ENCODE assay signal across 1 cellular context in the genomic region with DNA sequence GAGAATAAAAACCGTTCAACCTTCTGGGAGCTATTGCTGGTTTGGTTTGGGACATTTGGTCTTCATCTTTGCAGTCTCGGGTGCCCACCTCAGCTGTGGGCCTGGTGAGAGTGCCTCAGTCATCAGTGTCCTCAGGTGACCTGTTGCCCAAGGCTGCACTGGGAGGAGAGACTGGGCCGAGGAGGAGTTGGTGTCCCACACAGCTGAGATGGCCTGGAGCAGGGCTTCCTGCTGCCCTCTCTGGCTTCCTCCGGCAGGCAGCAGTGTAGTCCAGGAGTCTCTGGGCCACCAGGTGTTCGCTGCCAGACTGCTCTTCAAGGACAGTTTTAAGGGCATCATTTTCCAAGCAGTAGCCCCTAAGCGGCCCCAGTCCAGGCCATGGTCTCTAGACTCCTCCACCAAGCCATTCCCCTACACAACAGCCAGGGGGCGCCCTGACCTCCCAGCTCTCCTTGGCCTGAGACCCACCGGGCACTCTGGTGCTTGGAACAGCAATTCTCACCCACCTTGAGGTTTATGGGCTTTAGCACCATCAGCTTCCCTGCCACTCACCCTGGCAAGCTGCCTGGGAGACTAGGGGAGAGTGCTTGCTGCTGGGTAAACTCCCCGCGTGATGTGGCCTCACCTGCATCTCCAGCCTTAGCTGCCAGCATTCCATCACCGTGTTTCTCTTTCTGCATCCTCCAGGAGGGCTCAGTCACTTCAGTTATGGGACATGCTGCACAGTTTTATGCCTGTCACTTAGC.
TF ChIP-seq lines count a peak whose summit lies in the region.

No MANE protein-coding gene starts in this region.

TF ChIP-seq in K562, 482 proteins besides CTCF, POLR2A, EP300 and RAD21 (continued from another document):
- no peak for TF ChIP-seq ZNF740 (CRISPR knock-in tag; IDR thresholded peaks at IDR 0.05)
- no peak for TF ChIP-seq ZNF740 (tag; IDR thresholded peaks at IDR 0.05)
- TF ChIP-seq, protein P1, sequence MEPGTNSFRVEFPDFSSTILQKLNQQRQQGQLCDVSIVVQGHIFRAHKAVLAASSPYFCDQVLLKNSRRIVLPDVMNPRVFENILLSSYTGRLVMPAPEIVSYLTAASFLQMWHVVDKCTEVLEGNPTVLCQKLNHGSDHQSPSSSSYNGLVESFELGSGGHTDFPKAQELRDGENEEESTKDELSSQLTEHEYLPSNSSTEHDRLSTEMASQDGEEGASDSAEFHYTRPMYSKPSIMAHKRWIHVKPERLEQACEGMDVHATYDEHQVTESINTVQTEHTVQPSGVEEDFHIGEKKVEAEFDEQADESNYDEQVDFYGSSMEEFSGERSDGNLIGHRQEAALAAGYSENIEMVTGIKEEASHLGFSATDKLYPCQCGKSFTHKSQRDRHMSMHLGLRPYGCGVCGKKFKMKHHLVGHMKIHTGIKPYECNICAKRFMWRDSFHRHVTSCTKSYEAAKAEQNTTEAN (CRISPR knock-in tag; IDR thresholded peaks at IDR 0.05) = no peak
- 0 out of 2 replicates have a peak, but pooled peaks have one; percentile 59 for TF ChIP-seq HMGXB4 (CRISPR knock-in tag; IDR thresholded peaks at IDR 0.05)
- TF ChIP-seq RHOXF2B (CRISPR knock-in tag; conservative IDR thresholded peaks at IDR 0.05) = no peak
- no peak for TF ChIP-seq CBX5 (IDR thresholded peaks at IDR 0.05; ENCODE audit: borderline replicate concordance, low read depth)
- TF ChIP-seq, protein P2, sequence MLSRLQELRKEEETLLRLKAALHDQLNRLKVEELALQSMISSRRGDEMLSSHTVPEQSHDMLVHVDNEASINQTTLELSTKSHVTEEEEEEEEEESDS (CRISPR knock-in tag; IDR thresholded peaks at IDR 0.05) = no peak
- TF ChIP-seq BRD4 (IDR thresholded peaks at IDR 0.05) = no peak
- TF ChIP-seq DMBX1 (CRISPR knock-in tag; IDR thresholded peaks at IDR 0.05; ENCODE audit: borderline replicate concordance) = no peak
- peak; percentile 50; the same call in 1 of the 2 replicates for TF ChIP-seq XRCC5 (IDR thresholded peaks at IDR 0.05; ENCODE audit: low read depth, low read length)
- TF ChIP-seq RBFOX2 (IDR thresholded peaks at IDR 0.05; ENCODE audit: low read depth, low read length) = 0 out of 2 replicates have a peak, but pooled peaks have one; percentile 28
- TF ChIP-seq, protein P3, sequence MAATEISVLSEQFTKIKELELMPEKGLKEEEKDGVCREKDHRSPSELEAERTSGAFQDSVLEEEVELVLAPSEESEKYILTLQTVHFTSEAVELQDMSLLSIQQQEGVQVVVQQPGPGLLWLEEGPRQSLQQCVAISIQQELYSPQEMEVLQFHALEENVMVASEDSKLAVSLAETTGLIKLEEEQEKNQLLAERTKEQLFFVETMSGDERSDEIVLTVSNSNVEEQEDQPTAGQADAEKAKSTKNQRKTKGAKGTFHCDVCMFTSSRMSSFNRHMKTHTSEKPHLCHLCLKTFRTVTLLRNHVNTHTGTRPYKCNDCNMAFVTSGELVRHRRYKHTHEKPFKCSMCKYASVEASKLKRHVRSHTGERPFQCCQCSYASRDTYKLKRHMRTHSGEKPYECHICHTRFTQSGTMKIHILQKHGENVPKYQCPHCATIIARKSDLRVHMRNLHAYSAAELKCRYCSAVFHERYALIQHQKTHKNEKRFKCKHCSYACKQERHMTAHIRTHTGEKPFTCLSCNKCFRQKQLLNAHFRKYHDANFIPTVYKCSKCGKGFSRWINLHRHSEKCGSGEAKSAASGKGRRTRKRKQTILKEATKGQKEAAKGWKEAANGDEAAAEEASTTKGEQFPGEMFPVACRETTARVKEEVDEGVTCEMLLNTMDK (IDR thresholded peaks at IDR 0.05; ENCODE audit: borderline replicate concordance, insufficient read depth, low read depth, low read length, poor library complexity, severe bottlenecking) = peak; percentile 94
- 0 out of 2 replicates have a peak, but pooled peaks have one; percentile 22 for TF ChIP-seq RB1 (IDR thresholded peaks at IDR 0.05; ENCODE audit: low read depth)
- TF ChIP-seq HOXB6 (CRISPR knock-in tag; IDR thresholded peaks at IDR 0.05; ENCODE audit: borderline replicate concordance) = no peak
- TF ChIP-seq, protein P4, sequence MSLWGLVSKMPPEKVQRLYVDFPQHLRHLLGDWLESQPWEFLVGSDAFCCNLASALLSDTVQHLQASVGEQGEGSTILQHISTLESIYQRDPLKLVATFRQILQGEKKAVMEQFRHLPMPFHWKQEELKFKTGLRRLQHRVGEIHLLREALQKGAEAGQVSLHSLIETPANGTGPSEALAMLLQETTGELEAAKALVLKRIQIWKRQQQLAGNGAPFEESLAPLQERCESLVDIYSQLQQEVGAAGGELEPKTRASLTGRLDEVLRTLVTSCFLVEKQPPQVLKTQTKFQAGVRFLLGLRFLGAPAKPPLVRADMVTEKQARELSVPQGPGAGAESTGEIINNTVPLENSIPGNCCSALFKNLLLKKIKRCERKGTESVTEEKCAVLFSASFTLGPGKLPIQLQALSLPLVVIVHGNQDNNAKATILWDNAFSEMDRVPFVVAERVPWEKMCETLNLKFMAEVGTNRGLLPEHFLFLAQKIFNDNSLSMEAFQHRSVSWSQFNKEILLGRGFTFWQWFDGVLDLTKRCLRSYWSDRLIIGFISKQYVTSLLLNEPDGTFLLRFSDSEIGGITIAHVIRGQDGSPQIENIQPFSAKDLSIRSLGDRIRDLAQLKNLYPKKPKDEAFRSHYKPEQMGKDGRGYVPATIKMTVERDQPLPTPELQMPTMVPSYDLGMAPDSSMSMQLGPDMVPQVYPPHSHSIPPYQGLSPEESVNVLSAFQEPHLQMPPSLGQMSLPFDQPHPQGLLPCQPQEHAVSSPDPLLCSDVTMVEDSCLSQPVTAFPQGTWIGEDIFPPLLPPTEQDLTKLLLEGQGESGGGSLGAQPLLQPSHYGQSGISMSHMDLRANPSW (CRISPR knock-in tag; IDR thresholded peaks at IDR 0.05) = no peak
- TF ChIP-seq BRD9 (IDR thresholded peaks at IDR 0.05; ENCODE audit: low read depth, partially characterized antibody) = no peak
- TF ChIP-seq ZBTB9 (CRISPR knock-in tag; IDR thresholded peaks at IDR 0.05) = no peak
